ENCODE assay signal across 8 cellular contexts in the genomic region with DNA sequence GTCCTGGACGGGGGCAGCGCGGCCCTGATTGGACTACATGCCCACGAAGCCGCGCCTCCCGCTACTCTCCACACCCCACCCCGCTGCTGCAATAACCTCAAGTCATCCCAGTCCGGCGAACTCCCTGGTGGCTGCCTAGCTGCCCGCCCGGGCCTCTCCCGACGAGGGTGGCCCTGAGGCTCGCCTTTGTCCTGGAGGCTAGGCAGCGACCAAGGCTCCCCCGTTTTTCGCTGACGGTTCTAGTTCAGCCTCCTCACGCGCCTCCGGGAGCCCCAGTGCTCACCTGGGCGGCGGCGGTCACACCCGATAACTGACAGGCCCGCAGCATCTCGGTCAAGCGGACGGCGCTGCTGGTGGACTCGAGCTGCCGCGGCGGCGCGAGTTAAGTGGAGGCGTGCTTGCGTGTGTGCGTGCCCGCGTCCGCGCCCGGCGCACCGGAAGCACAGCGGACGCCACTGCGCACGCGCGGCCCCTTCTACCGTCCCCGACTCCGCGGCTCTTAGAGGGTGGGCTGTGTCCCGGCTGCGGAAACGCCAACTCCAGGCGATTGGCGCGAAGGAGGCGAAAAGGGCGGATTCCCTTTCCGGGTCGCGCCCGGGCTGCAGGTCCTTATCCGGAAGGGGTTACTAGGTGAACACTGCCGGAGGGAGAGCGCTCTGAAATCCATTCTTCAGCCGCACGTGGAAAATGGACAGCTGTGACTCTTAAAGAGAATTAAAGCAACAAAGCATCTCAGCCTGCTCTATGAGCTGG. TPM values are rescaled to one million over a fixed set of nuclear protein-coding genes. Genes with fewer than 3 reads are reported as not detected.
DNase-seq lines count a peak whose midpoint lies in the region; ATAC-seq and TF ChIP-seq lines count a peak whose summit lies in the region.

Gene IMMT (minus strand): TSS at position 408 of the 753 bp plus-strand sequence. CDS start 80 bp downstream, at position 328.

- peak within 1 kb of the TSS; percentile 93 for H3K27ac Mint-ChIP-seq in chondrocyte (ENCODE audit: unreplicated experiment)

- H3K4me3 ChIP-seq in AG10803 (ENCODE audit: low read length): peak within 1 kb of the TSS; percentile 99

- DNase-seq in AG10803 (ENCODE audit: low read depth): peak; percentile 97
- peak; percentile 96 for DNase-seq in NCI-H460 (ENCODE audit: extremely low read depth, low read depth)
- DNase-seq in activated CD4-positive, alpha-beta T cell treated with anti-CD3 and anti-CD28 coated beads for 24 hours (ENCODE audit: low read depth in 2 of 2): peak; percentile 88 to 95
- DNase-seq in chondrocyte (ENCODE audit: low spot score): peak; percentile 98
- peak; percentile 88 for DNase-seq in kidney glomerular epithelial cell (lab: John Stamatoyannopoulos, UW)
- peak; percentile 82 to 91 for DNase-seq in stimulated activated CD4-positive, alpha-beta T cell treated with anti-CD3 and anti-CD28 coated beads, Interleukin-1b, Interleukin-23, amount 100 ng/mL, for 1 hour (ENCODE audit: low read depth in 2 of 2)

- no peaks in the 10 kb centered on the region for H3K9me3 Mint-ChIP-seq in chondrocyte (ENCODE audit: low read depth)

- TF ChIP-seq CTCF in AG10803 (conservative IDR thresholded peaks at IDR 0.05; ENCODE audit: low read length) (no peak), chondrocyte (IDR thresholded peaks at IDR 0.05) (peak; percentile 18)

- ATAC-seq in GM19043 (IDR thresholded peaks at IDR 0.05; ENCODE audit: low read depth, unreplicated experiment) (peak; percentile 87), HG03378 (IDR thresholded peaks at IDR 0.05; ENCODE audit: unreplicated experiment) (peak; percentile 81)

- peaks cover 57% of the 10 kb centered on the region for H3K4me1 Mint-ChIP-seq in chondrocyte (ENCODE audit: low read depth)

- H3K36me3 Mint-ChIP-seq in chondrocyte (ENCODE audit: low read depth): peaks cover 2% of the 10 kb centered on the region

- H3K4me3 Mint-ChIP-seq in chondrocyte (ENCODE audit: unreplicated experiment): peak within 1 kb of the TSS; percentile 82

- no peaks in the 10 kb centered on the region for H3K27me3 Mint-ChIP-seq in chondrocyte (ENCODE audit: low read depth)

RNA-seq across cellular contexts. Expression of gene IMMT, which starts in this region (rescaled TPM):
- 70.7 and 85.9 TPM in 2 replicates for total RNA-seq in NCI-H460 (2014; rRNA removed; shearing (Covaris generic))
- polyA plus RNA-seq in NCI-H460 (2014; cell fraction: nucleus; rRNA removed): 98.6 and 106 TPM in 2 replicates
- total RNA-seq in chondrocyte: 62.3 to 75.0 TPM (median 70.1 TPM) in 3 replicates

Comparison
In these comparisons a context has a peak if more than half of its experiments do, and no peak if none do; other contexts are left out.
1. Peak in every context shown above with its lines: DNase-seq, ATAC-seq and H3K4me3 ChIP-seq.